ENCODE assay signal across 2 cellular contexts in the genomic region with DNA sequence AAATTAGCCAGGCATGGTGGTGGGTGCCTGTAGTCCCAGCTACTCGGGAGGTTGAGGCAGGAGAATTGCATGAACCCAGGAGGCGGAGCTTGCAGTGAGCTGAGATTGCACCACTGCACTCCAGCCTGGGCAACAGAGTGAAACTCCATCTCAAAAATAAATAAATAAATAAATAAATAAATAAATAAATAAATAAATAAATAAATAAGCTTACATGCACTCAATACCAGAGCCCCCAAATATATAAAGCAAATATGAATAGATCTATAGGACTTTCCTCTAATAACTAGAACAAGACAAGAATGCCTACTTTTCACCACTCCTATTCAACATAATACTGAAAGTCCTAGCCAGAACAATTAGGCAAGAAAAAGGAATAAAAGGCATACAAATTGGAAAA.
A peak's percentile ranks its signal among the peaks of the same experiment; 100 is the strongest.
DNase-seq lines count a peak whose midpoint lies in the region; ATAC-seq, FAIRE-seq and TF ChIP-seq lines count a peak whose summit lies in the region.
"Not testable (repeated sequence)": the region's sequence is repeated elsewhere in the genome, so short reads cannot be mapped to it uniquely, and the experiment has no call there.

No MANE protein-coding gene starts in this region.

- not testable (repeated sequence) for H3K4me3 ChIP-seq in A549; HEK293 (ENCODE audit: low read depth, low read length)

- TF ChIP-seq RAD21 in A549 (conservative IDR thresholded peaks at IDR 0.05 in 1 of 2, IDR thresholded peaks at IDR 0.05 in 1 of 2) = not testable (repeated sequence)

- WGBS in A549 (ENCODE audit: missing lambda C conversion rate) = 38% methylated on average over 2 of the region's 2 CpGs

- not testable (repeated sequence) for H3K4me2 ChIP-seq in A549

- H3K4me1 ChIP-seq in A549; HEK293 (ENCODE audit: control insufficient read depth, insufficient read depth, low read length): not testable (repeated sequence)

- not testable (repeated sequence) for H3K9me3 ChIP-seq in A549; HEK293 (ENCODE audit: control insufficient read depth, insufficient read depth, low read depth, low read length)

- not testable (repeated sequence) for FAIRE-seq in A549 (lab: Jason Lieb, UNC)

- not testable (repeated sequence) for H3K36me3 ChIP-seq in HEK293 (ENCODE audit: control insufficient read depth in 2 of 2, insufficient read depth in 1 of 2, low read length in 2 of 2)

- not testable (repeated sequence) for TF ChIP-seq POLR2A in A549 (IDR thresholded peaks at IDR 0.05; ENCODE audit: low read length)

- ATAC-seq in A549 = not testable (repeated sequence)

- TF ChIP-seq CTCF in A549 (IDR thresholded peaks at IDR 0.05); HEK293 (tag by site-specific recombination; IDR thresholded peaks at IDR 0.05): not testable (repeated sequence)

- DNase-seq in A549 (ENCODE audit: low read depth in 1 of 2, low spot score in 1 of 2) = not testable (repeated sequence)

- CTCF ChIA-PET in A549 (lab: Yijun Ruan, JAX) = interaction anchor here (1.2 kb wide), 1 partner anchor 8 kb away, joined by 3 read pairs; no protein-coding TSS in a partner anchor
- CTCF ChIA-PET in HEK293 (lab: Yijun Ruan, JAX) = not testable (repeated sequence)

- TF ChIP-seq EP300 in A549 (IDR thresholded peaks at IDR 0.05) = not testable (repeated sequence)

- POLR2A ChIA-PET in A549 (lab: Yijun Ruan, JAX); HEK293 (lab: Yijun Ruan, JAX): not testable (repeated sequence)

- not testable (repeated sequence) for H3K27ac ChIP-seq in A549; HEK293 (ENCODE audit: extremely low read depth, low read depth, low read length)

TF ChIP-seq in A549, 52 proteins besides CTCF, POLR2A, EP300 and RAD21:
- peak; percentile 71 for TF ChIP-seq ZC3H11A (IDR thresholded peaks at IDR 0.05)

TF ChIP-seq in HEK293, 187 proteins besides CTCF, POLR2A, EP300 and RAD21:
- TF ChIP-seq ZNF394 (tag by site-specific recombination; IDR thresholded peaks at IDR 0.05; ENCODE audit: borderline replicate concordance) (peak; percentile 73; the same call in 1 of the 2 replicates), ZNF555 (tag by site-specific recombination; conservative IDR thresholded peaks at IDR 0.05) (peak; percentile 53), ZNF623 (tag by site-specific recombination; IDR thresholded peaks at IDR 0.05) (peak; percentile 53), ZNF292 (tag by site-specific recombination; IDR thresholded peaks at IDR 0.05; ENCODE audit: borderline replicate concordance, low read depth) (0 out of 2 replicates have a peak, but pooled peaks have one; percentile 8), ZNF426 (tag by site-specific recombination; IDR thresholded peaks at IDR 0.05) (peak; percentile 56), ZNF140 (tag by site-specific recombination; IDR thresholded peaks at IDR 0.05) (peak; percentile 30; the same call in 1 of the 2 replicates), ZNF654 (tag by site-specific recombination; IDR thresholded peaks at IDR 0.05; ENCODE audit: low read depth) (peak; percentile 12; the same call in 1 of the 2 replicates), ZNF433 (tag by site-specific recombination; IDR thresholded peaks at IDR 0.05; ENCODE audit: low read depth) (0 out of 2 replicates have a peak, but pooled peaks have one; percentile 27)
- TF ChIP-seq, protein P1, sequence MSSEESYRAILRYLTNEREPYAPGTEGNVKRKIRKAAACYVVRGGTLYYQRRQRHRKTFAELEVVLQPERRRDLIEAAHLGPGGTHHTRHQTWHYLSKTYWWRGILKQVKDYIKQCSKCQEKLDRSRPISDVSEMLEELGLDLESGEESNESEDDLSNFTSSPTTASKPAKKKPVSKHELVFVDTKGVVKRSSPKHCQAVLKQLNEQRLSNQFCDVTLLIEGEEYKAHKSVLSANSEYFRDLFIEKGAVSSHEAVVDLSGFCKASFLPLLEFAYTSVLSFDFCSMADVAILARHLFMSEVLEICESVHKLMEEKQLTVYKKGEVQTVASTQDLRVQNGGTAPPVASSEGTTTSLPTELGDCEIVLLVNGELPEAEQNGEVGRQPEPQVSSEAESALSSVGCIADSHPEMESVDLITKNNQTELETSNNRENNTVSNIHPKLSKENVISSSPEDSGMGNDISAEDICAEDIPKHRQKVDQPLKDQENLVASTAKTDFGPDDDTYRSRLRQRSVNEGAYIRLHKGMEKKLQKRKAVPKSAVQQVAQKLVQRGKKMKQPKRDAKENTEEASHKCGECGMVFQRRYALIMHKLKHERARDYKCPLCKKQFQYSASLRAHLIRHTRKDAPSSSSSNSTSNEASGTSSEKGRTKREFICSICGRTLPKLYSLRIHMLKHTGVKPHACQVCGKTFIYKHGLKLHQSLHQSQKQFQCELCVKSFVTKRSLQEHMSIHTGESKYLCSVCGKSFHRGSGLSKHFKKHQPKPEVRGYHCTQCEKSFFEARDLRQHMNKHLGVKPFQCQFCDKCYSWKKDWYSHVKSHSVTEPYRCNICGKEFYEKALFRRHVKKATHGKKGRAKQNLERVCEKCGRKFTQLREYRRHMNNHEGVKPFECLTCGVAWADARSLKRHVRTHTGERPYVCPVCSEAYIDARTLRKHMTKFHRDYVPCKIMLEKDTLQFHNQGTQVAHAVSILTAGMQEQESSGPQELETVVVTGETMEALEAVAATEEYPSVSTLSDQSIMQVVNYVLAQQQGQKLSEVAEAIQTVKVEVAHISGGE (tag by site-specific recombination; conservative IDR thresholded peaks at IDR 0.05; ENCODE audit: low read depth) = peak; percentile 47
- TF ChIP-seq, protein P2, sequence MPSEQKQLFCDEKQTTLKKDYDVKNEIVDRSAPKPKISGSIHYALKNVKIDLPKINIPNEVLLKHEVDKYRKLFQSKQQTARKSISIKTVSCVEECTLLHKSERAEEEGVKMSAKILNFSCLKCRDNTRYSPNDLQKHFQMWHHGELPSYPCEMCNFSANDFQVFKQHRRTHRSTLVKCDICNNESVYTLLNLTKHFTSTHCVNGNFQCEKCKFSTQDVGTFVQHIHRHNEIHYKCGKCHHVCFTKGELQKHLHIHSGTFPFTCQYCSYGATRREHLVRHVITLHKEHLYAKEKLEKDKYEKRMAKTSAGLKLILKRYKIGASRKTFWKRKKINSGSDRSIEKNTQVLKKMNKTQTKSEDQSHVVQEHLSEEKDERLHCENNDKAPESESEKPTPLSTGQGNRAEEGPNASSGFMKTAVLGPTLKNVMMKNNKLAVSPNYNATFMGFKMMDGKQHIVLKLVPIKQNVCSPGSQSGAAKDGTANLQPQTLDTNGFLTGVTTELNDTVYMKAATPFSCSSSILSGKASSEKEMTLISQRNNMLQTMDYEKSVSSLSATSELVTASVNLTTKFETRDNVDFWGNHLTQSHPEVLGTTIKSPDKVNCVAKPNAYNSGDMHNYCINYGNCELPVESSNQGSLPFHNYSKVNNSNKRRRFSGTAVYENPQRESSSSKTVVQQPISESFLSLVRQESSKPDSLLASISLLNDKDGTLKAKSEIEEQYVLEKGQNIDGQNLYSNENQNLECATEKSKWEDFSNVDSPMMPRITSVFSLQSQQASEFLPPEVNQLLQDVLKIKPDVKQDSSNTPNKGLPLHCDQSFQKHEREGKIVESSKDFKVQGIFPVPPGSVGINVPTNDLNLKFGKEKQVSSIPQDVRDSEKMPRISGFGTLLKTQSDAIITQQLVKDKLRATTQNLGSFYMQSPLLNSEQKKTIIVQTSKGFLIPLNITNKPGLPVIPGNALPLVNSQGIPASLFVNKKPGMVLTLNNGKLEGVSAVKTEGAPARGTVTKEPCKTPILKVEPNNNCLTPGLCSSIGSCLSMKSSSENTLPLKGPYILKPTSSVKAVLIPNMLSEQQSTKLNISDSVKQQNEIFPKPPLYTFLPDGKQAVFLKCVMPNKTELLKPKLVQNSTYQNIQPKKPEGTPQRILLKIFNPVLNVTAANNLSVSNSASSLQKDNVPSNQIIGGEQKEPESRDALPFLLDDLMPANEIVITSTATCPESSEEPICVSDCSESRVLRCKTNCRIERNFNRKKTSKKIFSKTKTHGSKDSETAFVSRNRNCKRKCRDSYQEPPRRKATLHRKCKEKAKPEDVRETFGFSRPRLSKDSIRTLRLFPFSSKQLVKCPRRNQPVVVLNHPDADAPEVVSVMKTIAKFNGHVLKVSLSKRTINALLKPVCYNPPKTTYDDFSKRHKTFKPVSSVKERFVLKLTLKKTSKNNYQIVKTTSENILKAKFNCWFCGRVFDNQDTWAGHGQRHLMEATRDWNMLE (tag by site-specific recombination; conservative IDR thresholded peaks at IDR 0.05; ENCODE audit: low read depth) = peak; percentile 69; the same call in 1 of the 2 replicates
